Comparison of ENCODE assay signal across 11 cellular contexts in genomic region chr6:29617782-29618557, GRCh38. TPM values are rescaled to one million over a fixed set of nuclear protein-coding genes. Genes with fewer than 3 reads are reported as not detected.
A peak's percentile ranks its signal among the peaks of the same experiment; 100 is the strongest.
DNase-seq lines count a peak whose midpoint lies in the region; ATAC-seq, FAIRE-seq and TF ChIP-seq lines count a peak whose summit lies in the region.
"Had no signal": no experiment of that assay in that cellular context is flagged by ENCODE, and none has a peak within 500 bp of the region (broad histone marks: within the 10 kb centered on the region; RNA-seq: fewer than 3 reads in every experiment).

No MANE protein-coding gene starts in this region.

- WGBS in hepatocyte (ENCODE audit: low lambda C conversion rate, missing lambda C conversion rate): 96% methylated on average over 8 of the region's 8 CpGs

- CTCF ChIA-PET in GM10248 (lab: Yijun Ruan, JAX): interaction anchor here (1.3 to 1.6 kb wide), 3 partner anchors 11 to 39 kb away, joined by 3 to 8 read pairs (median 5); no protein-coding TSS in a partner anchor
- CTCF ChIA-PET in activated B cell treated with CpG ODN at 0.5 μM for 24 hours (lab: Charles Lee): interaction anchor here (0.8 to 1.7 kb wide), 2 partner anchors 12 to 36 kb away, joined by 3 to 10 read pairs; no protein-coding TSS in a partner anchor

- H3K4me2 ChIP-seq in neural cell (ENCODE audit: low read length) (no peak overlapping the region), hepatocyte (no peak overlapping the region)

- H3K79me2 ChIP-seq in neural cell (replicated peaks; ENCODE audit: insufficient read depth, low read length) (peaks cover 25% of the 10 kb centered on the region), hepatocyte (no peaks in the 10 kb centered on the region)

- peaks cover 75% of the 10 kb centered on the region for H3K36me3 Mint-ChIP-seq in activated B cell treated with CpG ODN at 0.5 μM for 24 hours (ENCODE audit: low read depth)

- no peak for TF ChIP-seq RAD21 in neural cell (conservative IDR thresholded peaks at IDR 0.05)

- no peaks in the 10 kb centered on the region for H3K27me3 ChIP-seq in neural cell (ENCODE audit: insufficient read depth, low read depth, low read length)
- no peaks in the 10 kb centered on the region for H3K27me3 ChIP-seq in left lung
- H3K27me3 ChIP-seq in hepatocyte: no peaks in the 10 kb centered on the region

- H3K27ac ChIP-seq in neural cell (ENCODE audit: low read length) (no peak overlapping the region), left lung (no peak overlapping the region), hepatocyte (no peak overlapping the region)

- peak; percentile 29 for TF ChIP-seq CTCF in GM10248 (IDR thresholded peaks at IDR 0.05; ENCODE audit: control extremely low read depth, extremely low read depth, low read depth, missing control alignments)
- no peak for TF ChIP-seq CTCF in activated B cell treated with CpG ODN at 0.5 μM for 24 hours (IDR thresholded peaks at IDR 0.05)
- peak; percentile 17 for TF ChIP-seq CTCF in neural cell (IDR thresholded peaks at IDR 0.05; ENCODE audit: poor library complexity, severe bottlenecking)
- no peak for TF ChIP-seq CTCF in left lung (IDR thresholded peaks at IDR 0.05)
- no peak for TF ChIP-seq CTCF in hepatocyte (IDR thresholded peaks at IDR 0.05; ENCODE audit: poor library complexity)

- H3K36me3 ChIP-seq in neural cell (ENCODE audit: insufficient read depth, low read length) (peaks cover 35% of the 10 kb centered on the region), left lung (peaks cover 0 to 63% of the 10 kb centered on the region in 2 donors), hepatocyte (replicated peaks; ENCODE audit: insufficient read depth, low read depth) (no peaks in the 10 kb centered on the region)

- no peak overlapping the region for H3K4me3 Mint-ChIP-seq in activated B cell treated with CpG ODN at 0.5 μM for 24 hours

- no peak for TF ChIP-seq EP300 in neural cell (conservative IDR thresholded peaks at IDR 0.05; ENCODE audit: poor library complexity, severe bottlenecking)

- POLR2A ChIA-PET in GM10248 (lab: Yijun Ruan, JAX): no interaction called here
- POLR2A ChIA-PET in activated B cell treated with CpG ODN at 0.5 μM for 24 hours (lab: Charles Lee): no interaction called here

- intact Hi-C loops in activated B cell treated with CpG ODN at 0.5 μM for 24 hours (cut with micrococcal nuclease) (no loop called here), left lung (cut with DNase I) (no loop called here)

- H3K4me1 Mint-ChIP-seq in activated B cell treated with CpG ODN at 0.5 μM for 24 hours: no peaks in the 10 kb centered on the region

- DNase-seq in GM10248 (ENCODE audit: extremely low spot score) (no peak), HTR-8/SVneo (ENCODE audit: insufficient read length, low spot score) (no peak), activated B cell treated with CpG ODN at 0.5 μM for 24 hours (no peak), NCI-H128 (lab: John Stamatoyannopoulos, UW; ENCODE audit: unreplicated experiment) (no peak), left lung (no peak), hepatocyte (ENCODE audit: low spot score) (no peak)
- DNase-seq: aorta, KBM-7, NCI-H2081 had no signal

- H3K4me1 ChIP-seq in left lung (no peaks in the 10 kb centered on the region), hepatocyte (ENCODE audit: insufficient read depth) (no peaks in the 10 kb centered on the region)

- no peaks in the 10 kb centered on the region for H3K9me3 Mint-ChIP-seq in activated B cell treated with CpG ODN at 0.5 μM for 24 hours

- no peak overlapping the region for H3K27ac Mint-ChIP-seq in activated B cell treated with CpG ODN at 0.5 μM for 24 hours

- ATAC-seq in activated B cell treated with CpG ODN at 0.5 μM for 24 hours (ENCODE audit: low read depth) (peak; percentile 56), left lung (no peak)

- no peak overlapping the region for H3K9ac ChIP-seq in neural cell (ENCODE audit: low read length)

- H3K9me3 ChIP-seq in neural cell (ENCODE audit: low read length): no peaks in the 10 kb centered on the region
- no peaks in the 10 kb centered on the region for H3K9me3 ChIP-seq in left lung
- no peaks in the 10 kb centered on the region for H3K9me3 ChIP-seq in hepatocyte (ENCODE audit: low read depth)

- no peaks in the 10 kb centered on the region for H4K20me1 ChIP-seq in neural cell (ENCODE audit: insufficient read depth)
- H4K20me1 ChIP-seq in hepatocyte (ENCODE audit: insufficient read depth, poor library complexity, severe bottlenecking): no peaks in the 10 kb centered on the region

- H3F3A ChIP-seq in neural cell (ENCODE audit: insufficient read depth, low read length, poor library complexity, severe bottlenecking): no peaks in the 10 kb centered on the region

- H2AFZ ChIP-seq in neural cell (ENCODE audit: low read depth, low read length): no peak overlapping the region
- H2AFZ ChIP-seq in hepatocyte: no peak overlapping the region

- FAIRE-seq in HTR-8/SVneo (lab: Jason Lieb, UNC): peak; percentile 16

- H3K9me2 ChIP-seq in neural cell (ENCODE audit: insufficient read depth, low read length): no peaks in the 10 kb centered on the region
- H3K9me2 ChIP-seq in hepatocyte (replicated peaks; ENCODE audit: insufficient read depth): no peaks in the 10 kb centered on the region

- H3K4me3 ChIP-seq in neural cell (ENCODE audit: low read length) (no peak overlapping the region), left lung (no peak overlapping the region), hepatocyte (no peak overlapping the region)

- no peaks in the 10 kb centered on the region for H3K27me3 Mint-ChIP-seq in activated B cell treated with CpG ODN at 0.5 μM for 24 hours

TF ChIP-seq in neural cell, 6 proteins besides CTCF, POLR2A, EP300 and RAD21:
- no peak for TF ChIP-seq TAF1 (IDR thresholded peaks at IDR 0.05; ENCODE audit: low read depth)
- TF ChIP-seq, protein P1, sequence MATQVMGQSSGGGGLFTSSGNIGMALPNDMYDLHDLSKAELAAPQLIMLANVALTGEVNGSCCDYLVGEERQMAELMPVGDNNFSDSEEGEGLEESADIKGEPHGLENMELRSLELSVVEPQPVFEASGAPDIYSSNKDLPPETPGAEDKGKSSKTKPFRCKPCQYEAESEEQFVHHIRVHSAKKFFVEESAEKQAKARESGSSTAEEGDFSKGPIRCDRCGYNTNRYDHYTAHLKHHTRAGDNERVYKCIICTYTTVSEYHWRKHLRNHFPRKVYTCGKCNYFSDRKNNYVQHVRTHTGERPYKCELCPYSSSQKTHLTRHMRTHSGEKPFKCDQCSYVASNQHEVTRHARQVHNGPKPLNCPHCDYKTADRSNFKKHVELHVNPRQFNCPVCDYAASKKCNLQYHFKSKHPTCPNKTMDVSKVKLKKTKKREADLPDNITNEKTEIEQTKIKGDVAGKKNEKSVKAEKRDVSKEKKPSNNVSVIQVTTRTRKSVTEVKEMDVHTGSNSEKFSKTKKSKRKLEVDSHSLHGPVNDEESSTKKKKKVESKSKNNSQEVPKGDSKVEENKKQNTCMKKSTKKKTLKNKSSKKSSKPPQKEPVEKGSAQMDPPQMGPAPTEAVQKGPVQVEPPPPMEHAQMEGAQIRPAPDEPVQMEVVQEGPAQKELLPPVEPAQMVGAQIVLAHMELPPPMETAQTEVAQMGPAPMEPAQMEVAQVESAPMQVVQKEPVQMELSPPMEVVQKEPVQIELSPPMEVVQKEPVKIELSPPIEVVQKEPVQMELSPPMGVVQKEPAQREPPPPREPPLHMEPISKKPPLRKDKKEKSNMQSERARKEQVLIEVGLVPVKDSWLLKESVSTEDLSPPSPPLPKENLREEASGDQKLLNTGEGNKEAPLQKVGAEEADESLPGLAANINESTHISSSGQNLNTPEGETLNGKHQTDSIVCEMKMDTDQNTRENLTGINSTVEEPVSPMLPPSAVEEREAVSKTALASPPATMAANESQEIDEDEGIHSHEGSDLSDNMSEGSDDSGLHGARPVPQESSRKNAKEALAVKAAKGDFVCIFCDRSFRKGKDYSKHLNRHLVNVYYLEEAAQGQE (IDR thresholded peaks at IDR 0.05; ENCODE audit: borderline replicate concordance): no peak
- TF ChIP-seq EZH2 (IDR thresholded peaks at IDR 0.05; ENCODE audit: borderline replicate concordance, insufficient read depth, low read length, poor library complexity, severe bottlenecking): no peak
- TF ChIP-seq MXI1 (conservative IDR thresholded peaks at IDR 0.05; ENCODE audit: poor library complexity, severe bottlenecking): no peak
- TF ChIP-seq POLR2AphosphoS5 (IDR thresholded peaks at IDR 0.05): no peak
- no peak for TF ChIP-seq SMC3 (conservative IDR thresholded peaks at IDR 0.05; ENCODE audit: poor library complexity)

RNA-seq across cellular contexts. Expression of gene GABBR1, which starts 15.0 kb away (rescaled TPM):
- total RNA-seq in activated B cell treated with CpG ODN at 0.5 μM for 24 hours (88.9 and 117 TPM in 2 replicates), left lung (10 to 100 TPM; 25.0 to 32.0 TPM), hepatocyte (7.0 and 11.3 TPM in 2 replicates)
- polyA plus RNA-seq in neural cell (108 and 120 TPM in 2 replicates), hepatocyte (9.9 and 21.3 TPM in 2 replicates)
- polyA minus RNA-seq in neural cell: 212 and 216 TPM in 2 replicates

RNA-seq across cellular contexts. Expression of gene OR2H2, which starts 33.0 kb away (rescaled TPM):
- total RNA-seq in activated B cell treated with CpG ODN at 0.5 μM for 24 hours (not detected in 2 replicates), left lung (not detected), hepatocyte (not detected in 2 replicates)
- polyA plus RNA-seq in neural cell (not detected in 2 replicates), hepatocyte (not detected in 2 replicates)
- polyA minus RNA-seq in neural cell: not detected in 2 replicates
- total RNA-seq: aorta; T-helper 2 cell treated with Interferon-gamma antibody and Interleukin-4, amounts not matched to agents 100 ng/mL and 5 ng/mL, for 36 hours had no signal
- polyA plus RNA-seq: aorta had no signal

RNA-seq across cellular contexts. Expression of gene MOG, which starts 38.9 kb away (rescaled TPM):
- total RNA-seq in activated B cell treated with CpG ODN at 0.5 μM for 24 hours (not detected in 2 replicates), left lung (not detected), hepatocyte (not detected in 2 replicates)
- polyA plus RNA-seq in neural cell (not detected in 2 replicates), hepatocyte (not detected in 2 replicates)
- 0.49 TPM in 1 of 2 replicates, not detected in the other for polyA minus RNA-seq in neural cell
- total RNA-seq: aorta; T-helper 2 cell treated with Interferon-gamma antibody and Interleukin-4, amounts not matched to agents 100 ng/mL and 5 ng/mL, for 36 hours had no signal

RNA-seq across cellular contexts. Expression of gene UBD, which starts 58.4 kb away (rescaled TPM):
- total RNA-seq in activated B cell treated with CpG ODN at 0.5 μM for 24 hours: not detected in 2 replicates
- polyA plus RNA-seq in neural cell: not detected in 2 replicates
- not detected in 2 replicates for polyA minus RNA-seq in neural cell
- total RNA-seq in left lung: 1 to 10 TPM; 2.6 to 2.7 TPM
- total RNA-seq in hepatocyte: 99.5 and 154 TPM in 2 replicates
- 124 and 158 TPM in 2 replicates for polyA plus RNA-seq in hepatocyte

Comparison
In these comparisons a context has a peak if more than half of its experiments do, and no peak if none do; other contexts are left out.
1. CTCF ChIP-seq: peak in GM10248 (single experiment) and neural cell (single experiment); none in activated B cell treated with CpG ODN at 0.5 μM for 24 hours (single experiment), left lung (0 of 2) and hepatocyte (single experiment).